Comparison of ENCODE assay signal across 29 cellular contexts in the genomic region with DNA sequence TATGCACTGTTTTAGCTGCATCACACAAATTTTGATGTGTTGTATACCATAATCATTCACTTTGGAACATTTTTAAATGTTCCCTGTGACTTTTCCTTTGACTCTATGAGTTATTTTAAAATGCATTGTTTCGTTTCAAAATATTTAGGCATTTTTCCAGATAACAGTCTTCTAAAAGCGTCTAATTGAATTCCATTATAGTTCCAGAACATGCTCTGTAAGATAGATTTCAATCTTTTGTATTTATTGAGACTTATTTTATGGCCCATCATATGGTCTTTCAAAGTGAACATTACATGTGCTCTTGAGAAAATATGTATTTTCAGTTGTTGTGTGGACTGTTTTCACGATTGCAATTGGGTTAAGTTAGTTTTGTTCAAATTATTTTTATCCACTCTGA.
"Had no signal": no experiment of that assay in that cellular context is flagged by ENCODE, and none has a peak within 500 bp of the region (broad histone marks: within the 10 kb centered on the region; RNA-seq: fewer than 3 reads in every experiment).

No MANE protein-coding gene starts in this region.

- ATAC-seq: stimulated activated effector memory CD8-positive, alpha-beta T cell treated with anti-CD3 and anti-CD28 coated beads, Interleukin-12 subunit alpha, Interleukin-12 subunit beta, amount 100 ng/mL, for 72 hours; stimulated activated memory B cell treated with anti-CD40 and anti-IgM and Interleukin-4, amounts not matched to agents 10 μg/mL and 1 μg/mL and 100 μg/mL, for 72 hours; stimulated activated naive B cell treated with anti-CD40 and anti-IgM and Interleukin-4, amounts not matched to agents 10 μg/mL and 1 μg/mL and 100 μg/mL, for 72 hours; stimulated activated naive CD8-positive, alpha-beta T cell treated with anti-CD3 and anti-CD28 coated beads, Interleukin-15, amount 100 ng/mL, for 72 hours; stimulated activated naive CD8-positive, alpha-beta T cell treated with anti-CD3 and anti-CD28 coated beads, Interleukin-15, Interleukin-2, amounts not matched to agents 100 U/mL and 50 U/mL, for 24 hours; upper lobe of right lung had no signal

- H3K27ac Mint-ChIP-seq: stimulated activated effector memory CD8-positive, alpha-beta T cell treated with anti-CD3 and anti-CD28 coated beads, Interleukin-12 subunit alpha, Interleukin-12 subunit beta, amount 100 ng/mL, for 72 hours; stimulated activated memory B cell treated with anti-CD40 and anti-IgM and Interleukin-4, amounts not matched to agents 10 μg/mL and 1 μg/mL and 100 μg/mL, for 72 hours; stimulated activated naive B cell treated with anti-CD40 and anti-IgM and Interleukin-4, amounts not matched to agents 10 μg/mL and 1 μg/mL and 100 μg/mL, for 72 hours; stimulated activated naive CD8-positive, alpha-beta T cell treated with anti-CD3 and anti-CD28 coated beads, Interleukin-15, Interleukin-2, amounts not matched to agents 100 ng/mL and 50 ng/mL, for 24 hours; type B pancreatic cell had no signal

- DNase-seq: stimulated activated CD4-positive, alpha-beta T cell treated with anti-CD3 and anti-CD28 coated beads, Interleukin-2, amount 100 ng/mL, for 48 hours; stimulated activated CD4-positive, alpha-beta T cell treated with anti-CD3 and anti-CD28 coated beads, Interleukin-4, amount 100 ng/mL, for 1 hour; stimulated activated CD4-positive, alpha-beta T cell treated with anti-CD3 and anti-CD28 coated beads, Interleukin-4, amount 100 ng/mL, for 24 hours; stimulated activated CD4-positive, alpha-beta T cell treated with anti-CD3 and anti-CD28 coated beads, Interleukin-4, amount 100 ng/mL, for 4 hours; stimulated activated CD8-positive, alpha-beta memory T cell treated with anti-CD3 and anti-CD28 coated beads, Interleukin-4, amount 100 ng/mL, for 48 hours; stimulated activated naive B cell treated with anti-CD40 and anti-IgM and Interleukin-4, amounts not matched to agents 10 μg/mL and 1 μg/mL and 100 μg/mL, for 72 hours; stimulated activated naive CD4-positive, alpha-beta T cell; stimulated activated naive CD4-positive, alpha-beta T cell treated with Interleukin-2 at 50 U/mL for 16 hours; stimulated activated naive CD8-positive, alpha-beta T cell treated with anti-CD3 and anti-CD28 coated beads, Interleukin-15, amount 100 ng/mL, for 72 hours; stimulated activated naive CD8-positive, alpha-beta T cell treated with anti-CD3 and anti-CD28 coated beads, Interleukin-15, Interleukin-2, amounts not matched to agents 100 U/mL and 50 U/mL, for 24 hours; stomach; substantia nigra; testis; thyroid gland; tibial artery; transverse colon; trophoblast cell; upper lobe of left lung; upper lobe of right lung; uterus had no signal

- H3K36me3 ChIP-seq: stomach, suprapubic skin, thoracic aorta, thyroid gland, tibial artery, tibial nerve, transverse colon, upper lobe of left lung, upper lobe of right lung, uterus, vagina had no signal

- H3K4me3 Mint-ChIP-seq: stimulated activated effector memory CD8-positive, alpha-beta T cell treated with anti-CD3 and anti-CD28 coated beads, Interleukin-12 subunit alpha, Interleukin-12 subunit beta, amount 100 ng/mL, for 72 hours; stimulated activated memory B cell treated with anti-CD40 and anti-IgM and Interleukin-4, amounts not matched to agents 10 μg/mL and 1 μg/mL and 100 μg/mL, for 72 hours; stimulated activated naive B cell treated with anti-CD40 and anti-IgM and Interleukin-4, amounts not matched to agents 10 μg/mL and 1 μg/mL and 100 μg/mL, for 72 hours; stimulated activated naive CD8-positive, alpha-beta T cell treated with anti-CD3 and anti-CD28 coated beads, Interleukin-15, amount 100 ng/mL, for 72 hours; stimulated activated naive CD8-positive, alpha-beta T cell treated with anti-CD3 and anti-CD28 coated beads, Interleukin-15, Interleukin-2, amounts not matched to agents 100 ng/mL and 50 ng/mL, for 24 hours; type B pancreatic cell had no signal

- H3K4me1 Mint-ChIP-seq: stimulated activated effector memory CD8-positive, alpha-beta T cell treated with anti-CD3 and anti-CD28 coated beads, Interleukin-12 subunit alpha, Interleukin-12 subunit beta, amount 100 ng/mL, for 72 hours; stimulated activated memory B cell treated with anti-CD40 and anti-IgM and Interleukin-4, amounts not matched to agents 10 μg/mL and 1 μg/mL and 100 μg/mL, for 72 hours; stimulated activated naive CD8-positive, alpha-beta T cell treated with anti-CD3 and anti-CD28 coated beads, Interleukin-15, amount 100 ng/mL, for 72 hours had no signal

- H3K27ac ChIP-seq: stomach, suprapubic skin, testis, thoracic aorta, thyroid gland, tibial artery, tibial nerve, transverse colon, upper lobe of left lung, upper lobe of right lung, uterus, vagina had no signal

- H3K27me3 ChIP-seq: stomach, suprapubic skin, testis, thyroid gland, tibial artery, tibial nerve, transverse colon, upper lobe of left lung, upper lobe of right lung, uterus, vagina had no signal

- H3K36me3 Mint-ChIP-seq: stimulated activated effector memory CD8-positive, alpha-beta T cell treated with anti-CD3 and anti-CD28 coated beads, Interleukin-12 subunit alpha, Interleukin-12 subunit beta, amount 100 ng/mL, for 72 hours; type B pancreatic cell had no signal

- H3K9me3 ChIP-seq: testis, thyroid gland, vagina had no signal

- H3K27me3 Mint-ChIP-seq: stimulated activated memory B cell treated with anti-CD40 and anti-IgM and Interleukin-4, amounts not matched to agents 10 μg/mL and 1 μg/mL and 100 μg/mL, for 72 hours; stimulated activated naive CD8-positive, alpha-beta T cell treated with anti-CD3 and anti-CD28 coated beads, Interleukin-15, amount 100 ng/mL, for 72 hours; stimulated activated naive CD8-positive, alpha-beta T cell treated with anti-CD3 and anti-CD28 coated beads, Interleukin-15, Interleukin-2, amounts not matched to agents 100 ng/mL and 50 ng/mL, for 24 hours; type B pancreatic cell had no signal

- FAIRE-seq: urothelium cell line had no signal

- H3K4me3 ChIP-seq: stomach, suprapubic skin, testis, thoracic aorta, thyroid gland, tibial artery, tibial nerve, transverse colon, upper lobe of left lung, upper lobe of right lung, uterus, vagina had no signal

- H3K4me1 ChIP-seq: stomach, suprapubic skin, testis, thyroid gland, tibial artery, tibial nerve, transverse colon, upper lobe of left lung, upper lobe of right lung, uterus, vagina had no signal
